Comparison of ENCODE assay signal across 1 cellular context in the genomic region with DNA sequence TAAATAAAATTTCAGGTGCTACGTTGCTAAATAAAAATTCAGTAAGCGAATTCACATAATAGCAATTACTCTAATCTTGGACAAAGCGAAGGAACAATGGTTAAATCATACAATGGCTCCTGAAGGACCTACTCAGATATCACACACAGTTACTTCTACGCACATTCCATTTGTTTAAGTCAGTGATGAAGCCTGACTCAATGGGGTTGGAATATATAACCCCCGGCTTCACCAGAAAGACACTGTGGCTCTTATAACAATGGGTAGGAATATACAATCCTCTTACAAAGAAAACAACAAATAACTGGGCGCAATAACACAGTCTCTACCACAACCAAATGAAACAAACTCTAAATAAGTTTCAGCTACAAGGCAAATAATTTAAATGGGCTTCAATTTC.
TF ChIP-seq lines count a peak whose summit lies in the region.

No MANE protein-coding gene starts in this region.

TF ChIP-seq in IMR-90, 13 proteins besides CTCF, POLR2A, EP300 and RAD21 (continued from another document):
- TF ChIP-seq RCOR1 (IDR thresholded peaks at IDR 0.05; ENCODE audit: insufficient replicate concordance, low read length), result no peak
- TF ChIP-seq MXI1 (IDR thresholded peaks at IDR 0.05; ENCODE audit: borderline replicate concordance, low read depth, low read length), result no peak
- TF ChIP-seq RFX5 (IDR thresholded peaks at IDR 0.05; ENCODE audit: low read depth, low read length), result no peak
